1 cellular context compared by ENCODE assay signal in the genomic region with DNA sequence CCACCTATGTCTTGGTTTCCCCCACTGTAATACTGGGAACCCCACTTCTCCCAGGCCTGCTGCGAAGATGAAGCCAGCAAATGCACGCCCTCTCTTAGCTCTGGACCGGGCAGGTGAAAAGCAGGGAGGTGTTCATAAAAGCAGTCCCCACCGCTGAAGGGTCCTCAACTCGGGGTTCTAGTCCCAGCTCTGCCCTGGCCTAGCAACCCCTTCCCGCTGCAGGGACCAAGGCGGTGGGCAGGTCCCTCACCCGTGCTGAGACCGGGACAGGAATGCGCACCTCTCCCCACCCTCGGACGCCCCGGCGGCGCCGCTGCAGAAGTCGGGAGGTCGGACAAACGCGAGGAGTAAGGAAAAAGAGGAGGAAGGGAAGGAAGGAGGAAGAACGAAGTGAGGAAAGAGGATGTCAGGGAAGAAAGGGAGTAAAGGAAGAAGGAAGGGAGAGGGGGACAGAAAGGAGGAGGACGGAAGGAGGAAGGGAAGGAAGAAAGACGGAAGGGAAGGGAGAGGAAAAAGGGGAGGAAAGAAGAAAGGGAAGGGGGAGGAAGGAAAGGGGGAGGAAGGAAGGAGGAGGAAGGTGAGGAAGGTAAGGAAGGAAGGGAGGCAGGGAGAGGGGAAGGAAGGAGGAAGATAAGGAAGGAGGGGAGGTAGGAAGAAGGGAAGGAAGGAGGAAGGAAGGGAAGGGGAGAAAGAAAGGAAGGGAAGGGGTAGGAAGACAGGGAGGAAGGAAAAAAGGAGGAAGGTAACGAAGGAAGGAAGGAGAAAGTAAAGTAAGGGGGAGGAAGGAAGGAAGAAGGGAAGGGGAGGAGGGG.
A peak's percentile ranks its signal among the peaks of the same experiment; 100 is the strongest.
TF ChIP-seq lines count a peak whose summit lies in the region.

No MANE protein-coding gene starts in this region.

TF ChIP-seq in K562, 482 proteins besides CTCF, POLR2A, EP300 and RAD21 (continued from another document and continues in another):
- TF ChIP-seq, protein P1, sequence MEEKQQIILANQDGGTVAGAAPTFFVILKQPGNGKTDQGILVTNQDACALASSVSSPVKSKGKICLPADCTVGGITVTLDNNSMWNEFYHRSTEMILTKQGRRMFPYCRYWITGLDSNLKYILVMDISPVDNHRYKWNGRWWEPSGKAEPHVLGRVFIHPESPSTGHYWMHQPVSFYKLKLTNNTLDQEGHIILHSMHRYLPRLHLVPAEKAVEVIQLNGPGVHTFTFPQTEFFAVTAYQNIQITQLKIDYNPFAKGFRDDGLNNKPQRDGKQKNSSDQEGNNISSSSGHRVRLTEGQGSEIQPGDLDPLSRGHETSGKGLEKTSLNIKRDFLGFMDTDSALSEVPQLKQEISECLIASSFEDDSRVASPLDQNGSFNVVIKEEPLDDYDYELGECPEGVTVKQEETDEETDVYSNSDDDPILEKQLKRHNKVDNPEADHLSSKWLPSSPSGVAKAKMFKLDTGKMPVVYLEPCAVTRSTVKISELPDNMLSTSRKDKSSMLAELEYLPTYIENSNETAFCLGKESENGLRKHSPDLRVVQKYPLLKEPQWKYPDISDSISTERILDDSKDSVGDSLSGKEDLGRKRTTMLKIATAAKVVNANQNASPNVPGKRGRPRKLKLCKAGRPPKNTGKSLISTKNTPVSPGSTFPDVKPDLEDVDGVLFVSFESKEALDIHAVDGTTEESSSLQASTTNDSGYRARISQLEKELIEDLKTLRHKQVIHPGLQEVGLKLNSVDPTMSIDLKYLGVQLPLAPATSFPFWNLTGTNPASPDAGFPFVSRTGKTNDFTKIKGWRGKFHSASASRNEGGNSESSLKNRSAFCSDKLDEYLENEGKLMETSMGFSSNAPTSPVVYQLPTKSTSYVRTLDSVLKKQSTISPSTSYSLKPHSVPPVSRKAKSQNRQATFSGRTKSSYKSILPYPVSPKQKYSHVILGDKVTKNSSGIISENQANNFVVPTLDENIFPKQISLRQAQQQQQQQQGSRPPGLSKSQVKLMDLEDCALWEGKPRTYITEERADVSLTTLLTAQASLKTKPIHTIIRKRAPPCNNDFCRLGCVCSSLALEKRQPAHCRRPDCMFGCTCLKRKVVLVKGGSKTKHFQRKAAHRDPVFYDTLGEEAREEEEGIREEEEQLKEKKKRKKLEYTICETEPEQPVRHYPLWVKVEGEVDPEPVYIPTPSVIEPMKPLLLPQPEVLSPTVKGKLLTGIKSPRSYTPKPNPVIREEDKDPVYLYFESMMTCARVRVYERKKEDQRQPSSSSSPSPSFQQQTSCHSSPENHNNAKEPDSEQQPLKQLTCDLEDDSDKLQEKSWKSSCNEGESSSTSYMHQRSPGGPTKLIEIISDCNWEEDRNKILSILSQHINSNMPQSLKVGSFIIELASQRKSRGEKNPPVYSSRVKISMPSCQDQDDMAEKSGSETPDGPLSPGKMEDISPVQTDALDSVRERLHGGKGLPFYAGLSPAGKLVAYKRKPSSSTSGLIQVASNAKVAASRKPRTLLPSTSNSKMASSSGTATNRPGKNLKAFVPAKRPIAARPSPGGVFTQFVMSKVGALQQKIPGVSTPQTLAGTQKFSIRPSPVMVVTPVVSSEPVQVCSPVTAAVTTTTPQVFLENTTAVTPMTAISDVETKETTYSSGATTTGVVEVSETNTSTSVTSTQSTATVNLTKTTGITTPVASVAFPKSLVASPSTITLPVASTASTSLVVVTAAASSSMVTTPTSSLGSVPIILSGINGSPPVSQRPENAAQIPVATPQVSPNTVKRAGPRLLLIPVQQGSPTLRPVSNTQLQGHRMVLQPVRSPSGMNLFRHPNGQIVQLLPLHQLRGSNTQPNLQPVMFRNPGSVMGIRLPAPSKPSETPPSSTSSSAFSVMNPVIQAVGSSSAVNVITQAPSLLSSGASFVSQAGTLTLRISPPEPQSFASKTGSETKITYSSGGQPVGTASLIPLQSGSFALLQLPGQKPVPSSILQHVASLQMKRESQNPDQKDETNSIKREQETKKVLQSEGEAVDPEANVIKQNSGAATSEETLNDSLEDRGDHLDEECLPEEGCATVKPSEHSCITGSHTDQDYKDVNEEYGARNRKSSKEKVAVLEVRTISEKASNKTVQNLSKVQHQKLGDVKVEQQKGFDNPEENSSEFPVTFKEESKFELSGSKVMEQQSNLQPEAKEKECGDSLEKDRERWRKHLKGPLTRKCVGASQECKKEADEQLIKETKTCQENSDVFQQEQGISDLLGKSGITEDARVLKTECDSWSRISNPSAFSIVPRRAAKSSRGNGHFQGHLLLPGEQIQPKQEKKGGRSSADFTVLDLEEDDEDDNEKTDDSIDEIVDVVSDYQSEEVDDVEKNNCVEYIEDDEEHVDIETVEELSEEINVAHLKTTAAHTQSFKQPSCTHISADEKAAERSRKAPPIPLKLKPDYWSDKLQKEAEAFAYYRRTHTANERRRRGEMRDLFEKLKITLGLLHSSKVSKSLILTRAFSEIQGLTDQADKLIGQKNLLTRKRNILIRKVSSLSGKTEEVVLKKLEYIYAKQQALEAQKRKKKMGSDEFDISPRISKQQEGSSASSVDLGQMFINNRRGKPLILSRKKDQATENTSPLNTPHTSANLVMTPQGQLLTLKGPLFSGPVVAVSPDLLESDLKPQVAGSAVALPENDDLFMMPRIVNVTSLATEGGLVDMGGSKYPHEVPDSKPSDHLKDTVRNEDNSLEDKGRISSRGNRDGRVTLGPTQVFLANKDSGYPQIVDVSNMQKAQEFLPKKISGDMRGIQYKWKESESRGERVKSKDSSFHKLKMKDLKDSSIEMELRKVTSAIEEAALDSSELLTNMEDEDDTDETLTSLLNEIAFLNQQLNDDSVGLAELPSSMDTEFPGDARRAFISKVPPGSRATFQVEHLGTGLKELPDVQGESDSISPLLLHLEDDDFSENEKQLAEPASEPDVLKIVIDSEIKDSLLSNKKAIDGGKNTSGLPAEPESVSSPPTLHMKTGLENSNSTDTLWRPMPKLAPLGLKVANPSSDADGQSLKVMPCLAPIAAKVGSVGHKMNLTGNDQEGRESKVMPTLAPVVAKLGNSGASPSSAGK (IDR thresholded peaks at IDR 0.05): no peak
- TF ChIP-seq NCOA2 (IDR thresholded peaks at IDR 0.05; ENCODE audit: partially characterized antibody in 2 of 2) (no peak), HOXB6 (CRISPR knock-in tag; IDR thresholded peaks at IDR 0.05; ENCODE audit: borderline replicate concordance) (no peak), TOE1 (IDR thresholded peaks at IDR 0.05; ENCODE audit: borderline replicate concordance) (peak; percentile 47; the same call in 1 of the 2 replicates), TOE1 (CRISPR knock-in tag; IDR thresholded peaks at IDR 0.05; ENCODE audit: borderline replicate concordance, low read depth) (no peak), ZNF175 (CRISPR knock-in tag; IDR thresholded peaks at IDR 0.05; ENCODE audit: low read depth) (no peak), TRIM24 (IDR thresholded peaks at IDR 0.05) (peak in 1 of 2 experiments; percentile 46; a peak in 1 of 4 replicates), ZNF395 (CRISPR knock-in tag; IDR thresholded peaks at IDR 0.05) (peak; percentile 34; the same call in 1 of the 2 replicates), ZNF592 (IDR thresholded peaks at IDR 0.05) (no peak), TCF7L2 (IDR thresholded peaks at IDR 0.05; ENCODE audit: low read depth, low read length) (no peak), SUPT5H (IDR thresholded peaks at IDR 0.05) (peak; percentile 8; the same call in 1 of the 2 replicates), E2F8 (IDR thresholded peaks at IDR 0.05; ENCODE audit: low read depth, partially characterized antibody) (peak; percentile 18), CBX5 (IDR thresholded peaks at IDR 0.05; ENCODE audit: borderline replicate concordance, low read depth) (no peak), NCOA4 (IDR thresholded peaks at IDR 0.05; ENCODE audit: partially characterized antibody) (peak; percentile 79), KLF13 (tag; IDR thresholded peaks at IDR 0.05; ENCODE audit: borderline replicate concordance, low read depth) (no peak), TAF9B (IDR thresholded peaks at IDR 0.05; ENCODE audit: partially characterized antibody) (no peak), CCAR2 (IDR thresholded peaks at IDR 0.05; ENCODE audit: low read depth, low read length) (no peak), HLTF (IDR thresholded peaks at IDR 0.05) (peak; percentile 95), BACH1 (tag; IDR thresholded peaks at IDR 0.05) (no peak), MCM7 (IDR thresholded peaks at IDR 0.05) (no peak), ZNF76 (CRISPR knock-in tag; IDR thresholded peaks at IDR 0.05; ENCODE audit: borderline replicate concordance) (no peak), ARHGAP35 (IDR thresholded peaks at IDR 0.05; ENCODE audit: partially characterized antibody) (peak; percentile 26), ZBTB8A (IDR thresholded peaks at IDR 0.05; ENCODE audit: partially characterized antibody) (no peak)
- TF ChIP-seq, protein P2, sequence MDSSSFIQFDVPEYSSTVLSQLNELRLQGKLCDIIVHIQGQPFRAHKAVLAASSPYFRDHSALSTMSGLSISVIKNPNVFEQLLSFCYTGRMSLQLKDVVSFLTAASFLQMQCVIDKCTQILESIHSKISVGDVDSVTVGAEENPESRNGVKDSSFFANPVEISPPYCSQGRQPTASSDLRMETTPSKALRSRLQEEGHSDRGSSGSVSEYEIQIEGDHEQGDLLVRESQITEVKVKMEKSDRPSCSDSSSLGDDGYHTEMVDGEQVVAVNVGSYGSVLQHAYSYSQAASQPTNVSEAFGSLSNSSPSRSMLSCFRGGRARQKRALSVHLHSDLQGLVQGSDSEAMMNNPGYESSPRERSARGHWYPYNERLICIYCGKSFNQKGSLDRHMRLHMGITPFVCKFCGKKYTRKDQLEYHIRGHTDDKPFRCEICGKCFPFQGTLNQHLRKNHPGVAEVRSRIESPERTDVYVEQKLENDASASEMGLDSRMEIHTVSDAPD (CRISPR knock-in tag; IDR thresholded peaks at IDR 0.05): no peak
- TF ChIP-seq, protein P3, sequence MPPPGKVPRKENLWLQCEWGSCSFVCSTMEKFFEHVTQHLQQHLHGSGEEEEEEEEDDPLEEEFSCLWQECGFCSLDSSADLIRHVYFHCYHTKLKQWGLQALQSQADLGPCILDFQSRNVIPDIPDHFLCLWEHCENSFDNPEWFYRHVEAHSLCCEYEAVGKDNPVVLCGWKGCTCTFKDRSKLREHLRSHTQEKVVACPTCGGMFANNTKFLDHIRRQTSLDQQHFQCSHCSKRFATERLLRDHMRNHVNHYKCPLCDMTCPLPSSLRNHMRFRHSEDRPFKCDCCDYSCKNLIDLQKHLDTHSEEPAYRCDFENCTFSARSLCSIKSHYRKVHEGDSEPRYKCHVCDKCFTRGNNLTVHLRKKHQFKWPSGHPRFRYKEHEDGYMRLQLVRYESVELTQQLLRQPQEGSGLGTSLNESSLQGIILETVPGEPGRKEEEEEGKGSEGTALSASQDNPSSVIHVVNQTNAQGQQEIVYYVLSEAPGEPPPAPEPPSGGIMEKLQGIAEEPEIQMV (tag; conservative IDR thresholded peaks at IDR 0.05; ENCODE audit: low read depth): peak; percentile 86
- TF ChIP-seq, protein P4, sequence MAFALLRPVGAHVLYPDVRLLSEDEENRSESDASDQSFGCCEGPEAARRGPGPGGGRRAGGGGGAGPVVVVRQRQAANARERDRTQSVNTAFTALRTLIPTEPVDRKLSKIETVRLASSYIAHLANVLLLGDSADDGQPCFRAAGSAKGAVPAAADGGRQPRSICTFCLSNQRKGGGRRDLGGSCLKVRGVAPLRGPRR (CRISPR knock-in tag; IDR thresholded peaks at IDR 0.05): no peak
